8 cellular contexts compared by ENCODE assay signal in the genomic region with DNA sequence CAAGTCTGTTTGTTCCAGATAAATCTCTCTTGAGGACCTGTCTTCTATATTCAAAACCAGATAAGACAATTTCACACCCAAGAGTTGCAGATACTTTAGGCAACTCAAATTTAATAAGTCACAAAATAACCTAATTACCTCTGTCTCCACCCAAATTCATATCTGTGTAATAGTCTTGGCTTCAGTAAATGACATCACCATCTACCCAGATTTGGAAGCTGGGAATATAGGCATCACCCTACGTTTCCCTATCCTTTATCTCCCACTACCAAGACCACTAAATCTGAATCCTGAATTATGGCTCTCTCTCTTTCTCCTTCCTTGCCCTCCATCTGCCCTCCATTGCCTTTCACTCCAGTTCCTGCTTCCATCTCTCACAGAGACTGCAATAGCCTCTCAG.
"Had no signal": no experiment of that assay in that cellular context is flagged by ENCODE, and none has a peak within 500 bp of the region (broad histone marks: within the 10 kb centered on the region; RNA-seq: fewer than 3 reads in every experiment).

No MANE protein-coding gene starts in this region.

- H3K4me2 ChIP-seq: GM23338, KMS-11 had no signal

- H3K27ac ChIP-seq: HL-60, KMS-11 had no signal

- H3K4me3 ChIP-seq: GM23338 had no signal

- DNase-seq: H9, HCEC 1CT, HFFc6, IMR-90, KBM-7 had no signal

- H2AFZ ChIP-seq: GM23338 had no signal

- ATAC-seq: GM23338 had no signal

- H3K9ac ChIP-seq: KMS-11 had no signal
